Comparison of ENCODE assay signal across 14 cellular contexts in genomic region chr4:139144911-139145551, GRCh38. TPM values are rescaled to one million over a fixed set of nuclear protein-coding genes. Genes with fewer than 3 reads are reported as not detected.
DNase-seq lines count a peak whose midpoint lies in the region; ATAC-seq and TF ChIP-seq lines count a peak whose summit lies in the region.
"Had no signal": no experiment of that assay in that cellular context is flagged by ENCODE, and none has a peak within 500 bp of the region (broad histone marks: within the 10 kb centered on the region; RNA-seq: fewer than 3 reads in every experiment).

No MANE protein-coding gene starts in this region.

- CTCF ChIA-PET in naive thymus-derived CD4-positive, alpha-beta T cell (lab: Charles Lee) = interaction anchor here (0.6 kb wide), 1 partner anchor 513 kb away, joined by 3 read pairs; no protein-coding TSS in a partner anchor

- H3K27me3 ChIP-seq in endodermal cell (ENCODE audit: control insufficient read depth, insufficient read depth, low read length, poor library complexity, severe bottlenecking) = no peaks in the 10 kb centered on the region
- no peaks in the 10 kb centered on the region for H3K27me3 ChIP-seq in naive thymus-derived CD4-positive, alpha-beta T cell (ENCODE audit: control insufficient read depth in 2 of 2, insufficient read depth in 2 of 2, low read length in 2 of 2)

- intact Hi-C loops in naive thymus-derived CD4-positive, alpha-beta T cell (cut with micrococcal nuclease) = no loop called here

- peak; percentile 1 for DNase-seq in EL
- peak; percentile 23 for DNase-seq in NCI-H1105 (lab: John Stamatoyannopoulos, UW)
- peak; percentile 61 for DNase-seq in endodermal cell
- peak in 1 of 9 donors; percentile 10 for DNase-seq in naive thymus-derived CD4-positive, alpha-beta T cell
- DNase-seq in activated naive CD4-positive, alpha-beta T cell treated with Interleukin-2 at 50 U/mL for 16 hours = no peak
- no peak for DNase-seq in ACHN
- no peak for DNase-seq in AG08395 (ENCODE audit: low spot score)
- DNase-seq: activated T-cell treated with anti-CD3 and anti-CD28 coated beads, Interleukin-2, amount 50 U/mL, for 4 hours; MM.1S; stimulated activated CD8-positive, alpha-beta memory T cell treated with anti-CD3 and anti-CD28 coated beads, Interleukin-4, amount 100 ng/mL, for 48 hours had no signal

- no peak overlapping the region for H3K27ac ChIP-seq in endodermal cell (ENCODE audit: low read depth, low read length)
- no peak overlapping the region for H3K27ac ChIP-seq in naive thymus-derived CD4-positive, alpha-beta T cell (ENCODE audit: low read depth, low read length)

- 95% methylated on average over 3 of the region's 3 CpGs; no CpG with 5 or more reads in 1 of the 2 experiments for WGBS in endodermal cell (ENCODE audit: insufficient coverage in 1 of 2, insufficient read length in 1 of 2), 2 experiments

- no peak overlapping the region for H3K9ac ChIP-seq in endodermal cell (ENCODE audit: extremely low read depth, low read length, poor library complexity, severe bottlenecking)

- no peaks in the 10 kb centered on the region for H3K4me1 ChIP-seq in endodermal cell (ENCODE audit: control insufficient read depth, insufficient read depth, low read length)
- H3K4me1 ChIP-seq in naive thymus-derived CD4-positive, alpha-beta T cell (ENCODE audit: control insufficient read depth in 2 of 2, insufficient read depth in 2 of 2, low read length in 2 of 2) = no peaks in the 10 kb centered on the region

- peaks cover 42% of the 10 kb centered on the region for H3K4me1 Mint-ChIP-seq in endodermal cell
- peaks cover 16 to 38% (median 26%) of the 10 kb centered on the region in 7 donors for H3K4me1 Mint-ChIP-seq in naive thymus-derived CD4-positive, alpha-beta T cell

- H3K9me3 Mint-ChIP-seq in endodermal cell = peaks cover 16% of the 10 kb centered on the region
- peaks cover 0 to 18% (median 9%) of the 10 kb centered on the region in 11 donors for H3K9me3 Mint-ChIP-seq in naive thymus-derived CD4-positive, alpha-beta T cell
- H3K9me3 Mint-ChIP-seq: activated T-cell treated with anti-CD3 and anti-CD28 coated beads, Interleukin-2, amount 50 U/mL, for 4 hours had no signal

- ATAC-seq in naive thymus-derived CD4-positive, alpha-beta T cell = peak; percentile 18
- no peak for ATAC-seq in HG02870 (IDR thresholded peaks at IDR 0.05; ENCODE audit: unreplicated experiment)
- ATAC-seq: activated T-cell treated with anti-CD3 and anti-CD28 coated beads, Interleukin-2, amount 50 U/mL, for 4 hours; Panc1; sciatic nerve had no signal

- no peaks in the 10 kb centered on the region for H3K36me3 ChIP-seq in endodermal cell (ENCODE audit: control insufficient read depth, insufficient read depth, low read length)
- H3K36me3 ChIP-seq in naive thymus-derived CD4-positive, alpha-beta T cell (ENCODE audit: control insufficient read depth in 2 of 3, insufficient read depth in 3 of 3, low read length in 3 of 3) = no peaks in the 10 kb centered on the region

- peak overlapping the region; percentile 81 for H3K27ac Mint-ChIP-seq in endodermal cell
- no peak overlapping the region for H3K27ac Mint-ChIP-seq in naive thymus-derived CD4-positive, alpha-beta T cell

- peak overlapping the region; percentile 46 for H3K4me3 ChIP-seq in endodermal cell (ENCODE audit: low read length)
- no peak overlapping the region for H3K4me3 ChIP-seq in naive thymus-derived CD4-positive, alpha-beta T cell (ENCODE audit: low read length)

- peaks cover 25% of the 10 kb centered on the region for H3K36me3 Mint-ChIP-seq in endodermal cell (ENCODE audit: low read depth)
- peaks cover 0 to 19% (median 16%) of the 10 kb centered on the region in 5 donors for H3K36me3 Mint-ChIP-seq in naive thymus-derived CD4-positive, alpha-beta T cell

- POLR2A ChIA-PET in naive thymus-derived CD4-positive, alpha-beta T cell (lab: Charles Lee) = no interaction called here

- no peaks in the 10 kb centered on the region for H3K27me3 Mint-ChIP-seq in endodermal cell (ENCODE audit: insufficient read depth)
- no peaks in the 10 kb centered on the region for H3K27me3 Mint-ChIP-seq in naive thymus-derived CD4-positive, alpha-beta T cell
- H3K27me3 Mint-ChIP-seq: brain had no signal

- H3K9me3 ChIP-seq in endodermal cell (ENCODE audit: control insufficient read depth, low read length) = peaks cover 16% of the 10 kb centered on the region
- H3K9me3 ChIP-seq in naive thymus-derived CD4-positive, alpha-beta T cell (ENCODE audit: control insufficient read depth in 2 of 3, low read length in 3 of 3) = peaks cover 0 to 3% (median 0%) of the 10 kb centered on the region in 3 experiments

- no peak for TF ChIP-seq CTCF in endodermal cell (conservative IDR thresholded peaks at IDR 0.05)

- in situ Hi-C loops in ACHN (cut with HindIII; ENCODE audit: low pct_ligation_motif_present, low pct_unique_long_range_greater_than_20kb, low sequenced_read_pairs) = no loop called here

- no peak overlapping the region for H3K4me3 Mint-ChIP-seq in endodermal cell
- H3K4me3 Mint-ChIP-seq in naive thymus-derived CD4-positive, alpha-beta T cell = peak overlapping the region in 1 of 10 donors; percentile 36
- H3K4me3 Mint-ChIP-seq: activated T-cell treated with anti-CD3 and anti-CD28 coated beads, Interleukin-2, amount 50 U/mL, for 4 hours had no signal

RNA-seq across cellular contexts. Expression of gene ELF2, which starts 32.0 kb away (rescaled TPM):
- total RNA-seq in endodermal cell = 10 to 100 TPM; 47.6 to 53.9 TPM
- polyA plus RNA-seq in endodermal cell (2013, experiment 1 of 2) = 30.9 TPM
- 31.2 TPM for polyA plus RNA-seq in endodermal cell (2013, experiment 2 of 2)
- 10 to 100 TPM; 40.1 to 88.2 (median 76.2) TPM for total RNA-seq in naive thymus-derived CD4-positive, alpha-beta T cell
- 10 to 100 TPM; 30.6 to 36.5 TPM for polyA plus RNA-seq in naive thymus-derived CD4-positive, alpha-beta T cell

Comparison
In these comparisons a context has a peak if more than half of its experiments do, and no peak if none do; other contexts are left out.
1. DNase-seq: peak in EL (single experiment), NCI-H1105 (single experiment) and endodermal cell (single experiment); none in activated naive CD4-positive, alpha-beta T cell treated with Interleukin-2 at 50 U/mL for 16 hours (single experiment), ACHN (single experiment) and AG08395 (single experiment).